ENCODE assay signal across 17 cellular contexts in the genomic region with DNA sequence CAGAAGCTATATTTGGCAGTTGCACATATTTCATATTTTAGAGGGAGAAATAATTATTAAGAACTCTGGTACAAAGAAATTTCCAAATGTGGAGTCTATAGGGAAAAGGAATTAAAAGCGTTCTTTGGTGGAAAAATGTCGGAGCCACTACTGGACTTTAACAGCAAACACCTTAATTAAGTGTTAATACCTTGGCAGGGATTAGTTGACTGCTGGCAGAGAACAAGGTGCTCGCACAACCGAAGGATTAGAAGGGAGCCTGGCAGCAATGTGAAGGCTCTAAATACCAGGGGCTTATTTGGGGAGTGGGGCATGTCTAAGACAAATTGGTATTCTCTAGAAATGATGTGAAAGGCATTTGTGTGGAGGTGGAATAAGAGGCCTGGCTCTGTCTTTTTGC.
DNase-seq lines count a peak whose midpoint lies in the region; ATAC-seq lines count a peak whose summit lies in the region.
"Had no signal": no experiment of that assay in that cellular context is flagged by ENCODE, and none has a peak within 500 bp of the region (broad histone marks: within the 10 kb centered on the region; RNA-seq: fewer than 3 reads in every experiment).

No MANE protein-coding gene starts in this region.

- peak overlapping the region; percentile 35 for H3K27ac Mint-ChIP-seq in activated naive CD4-positive, alpha-beta T cell treated with anti-CD3 and anti-CD28 coated beads for 36 hours
- H3K27ac Mint-ChIP-seq: CD4-positive, alpha-beta memory T cell had no signal

- peaks cover 8% of the 10 kb centered on the region for H3K9me3 Mint-ChIP-seq in activated naive CD4-positive, alpha-beta T cell treated with anti-CD3 and anti-CD28 coated beads for 36 hours

- no peaks in the 10 kb centered on the region for H3K4me1 Mint-ChIP-seq in activated naive CD4-positive, alpha-beta T cell treated with anti-CD3 and anti-CD28 coated beads for 36 hours (ENCODE audit: low read depth)
- H3K4me1 Mint-ChIP-seq: CD4-positive, alpha-beta memory T cell had no signal

- no peak for DNase-seq in activated naive CD4-positive, alpha-beta T cell treated with anti-CD3 and anti-CD28 coated beads for 36 hours
- no peak for DNase-seq in activated naive CD4-positive, alpha-beta T cell treated with Interleukin-2 at 50 U/mL for 16 hours
- DNase-seq in NCI-H446 treated with DMSO at 0.1 percent for 48 hours (lab: John Stamatoyannopoulos, UW) (peak; percentile 30), cerebellum (ENCODE audit: low spot score) (peak; percentile 40), NCI-H524 treated with DMSO at 0.1 percent for 48 hours (lab: John Stamatoyannopoulos, UW) (no peak), RPMI8226 (no peak)
- DNase-seq: Calu3; CD4-positive, alpha-beta memory T cell; COR-L47; DMS153; DND-41; GDM1; GM23248; H7; HCEC 1CT had no signal

- no peaks in the 10 kb centered on the region for H3K27me3 Mint-ChIP-seq in activated naive CD4-positive, alpha-beta T cell treated with anti-CD3 and anti-CD28 coated beads for 36 hours (ENCODE audit: low read depth)
- H3K27me3 Mint-ChIP-seq: CD4-positive, alpha-beta memory T cell had no signal

- peaks cover 2% of the 10 kb centered on the region for H3K36me3 Mint-ChIP-seq in activated naive CD4-positive, alpha-beta T cell treated with anti-CD3 and anti-CD28 coated beads for 36 hours (ENCODE audit: low read depth)
- H3K36me3 Mint-ChIP-seq: CD4-positive, alpha-beta memory T cell had no signal

- intact Hi-C loops in activated naive CD4-positive, alpha-beta T cell treated with anti-CD3 and anti-CD28 coated beads for 36 hours (cut with micrococcal nuclease) = no loop called here

- CTCF ChIA-PET in activated naive CD4-positive, alpha-beta T cell treated with anti-CD3 and anti-CD28 coated beads for 36 hours (lab: Charles Lee) = no interaction called here

- no peak overlapping the region for H3K4me3 Mint-ChIP-seq in activated naive CD4-positive, alpha-beta T cell treated with anti-CD3 and anti-CD28 coated beads for 36 hours
- H3K4me3 Mint-ChIP-seq: CD4-positive, alpha-beta memory T cell had no signal

- no peak for ATAC-seq in HG03342 (IDR thresholded peaks at IDR 0.05; ENCODE audit: unreplicated experiment)
- ATAC-seq: GM12878 had no signal

Comparison
In these comparisons a context has a peak if more than half of its experiments do, and no peak if none do; other contexts are left out.
1. DNase-seq: peak in NCI-H446 treated with DMSO at 0.1 percent for 48 hours (single experiment) and cerebellum (single experiment); none in activated naive CD4-positive, alpha-beta T cell treated with anti-CD3 and anti-CD28 coated beads for 36 hours (single experiment), activated naive CD4-positive, alpha-beta T cell treated with Interleukin-2 at 50 U/mL for 16 hours (single experiment), NCI-H524 treated with DMSO at 0.1 percent for 48 hours (single experiment) and RPMI8226 (single experiment).